ENCODE assay signal across 26 cellular contexts in genomic region chr4:18398661-18399060, GRCh38.
A peak's percentile ranks its signal among the peaks of the same experiment; 100 is the strongest.
DNase-seq lines count a peak whose midpoint lies in the region; TF ChIP-seq lines count a peak whose summit lies in the region.
"Had no signal": no experiment of that assay in that cellular context is flagged by ENCODE, and none has a peak within 500 bp of the region (broad histone marks: within the 10 kb centered on the region; RNA-seq: fewer than 3 reads in every experiment).

No MANE protein-coding gene starts in this region.

- H3K9me3 ChIP-seq in right atrium auricular region = no peaks in the 10 kb centered on the region
- H3K9me3 ChIP-seq: lower lobe of right lung, thoracic aorta had no signal

- no peaks in the 10 kb centered on the region for H3K27me3 ChIP-seq in right atrium auricular region

- H3K9me3 Mint-ChIP-seq in nephron progenitor cell (no peaks in the 10 kb centered on the region), CD14-positive monocyte (peaks cover 0 to 4% (median 0%) of the 10 kb centered on the region in 7 donors)
- H3K9me3 Mint-ChIP-seq: activated T-helper 2 cell treated with anti-CD3 and anti-CD28 coated beads, Interferon-gamma antibody, Interleukin-2, Interleukin-4, amounts not matched to agents 10 μg/mL and 5 μg/mL and 100 μg/mL, durations not matched to agents 14 hours and 24 hours and 36 hours; central memory CD8-positive, alpha-beta T cell; neural crest cell had no signal

- intact Hi-C loops in CD14-positive monocyte (cut with micrococcal nuclease) = no loop called here

- no peaks in the 10 kb centered on the region for H3K4me1 ChIP-seq in right atrium auricular region
- H3K4me1 ChIP-seq: lower lobe of right lung had no signal

- H3K27ac ChIP-seq in right atrium auricular region = no peak overlapping the region
- H3K27ac ChIP-seq: GM23248, lower lobe of right lung, thoracic aorta had no signal

- H3K36me3 ChIP-seq in right atrium auricular region = no peaks in the 10 kb centered on the region
- H3K36me3 ChIP-seq: lower lobe of right lung, thoracic aorta had no signal

- in situ Hi-C loops in KBM-7 (cut with MboI; ENCODE audit: low pct_unique_long_range_greater_than_20kb, low sequenced_read_pairs) = no loop called here

- H3K27me3 Mint-ChIP-seq in nephron progenitor cell (ENCODE audit: low read depth, poor library complexity) (peaks cover 11% of the 10 kb centered on the region), CD14-positive monocyte (ENCODE audit: low read depth in 3 of 3) (no peaks in the 10 kb centered on the region)
- H3K27me3 Mint-ChIP-seq: central memory CD8-positive, alpha-beta T cell had no signal

- DNase-seq in D341Med (ENCODE audit: low spot score) (peak; percentile 55), NCI-H1417 treated with DMSO at 0.1 percent for 48 hours (lab: John Stamatoyannopoulos, UW) (peak; percentile 65), NCI-H82 treated with DMSO at 0.1 percent for 48 hours (lab: John Stamatoyannopoulos, UW; ENCODE audit: unreplicated experiment) (peak; percentile 13), nephron progenitor cell (peak; percentile 1), CD14-positive monocyte (ENCODE audit: low spot score) (no peak), right atrium auricular region (ENCODE audit: low spot score) (no peak), KBM-7 (no peak)
- no peak for DNase-seq in activated T-cell treated with anti-CD3 and anti-CD28 coated beads, Interleukin-2, amount 50 U/mL, for 48 hours
- DNase-seq: activated CD4-positive, alpha-beta T cell treated with anti-CD3 and anti-CD28 coated beads, Interleukin-2, amount 50 U/mL, for 4 hours; activated CD4-positive, CD25-positive, alpha-beta regulatory T cell; activated CD8-positive, alpha-beta memory T cell treated with anti-CD3 and anti-CD28 coated beads, Interleukin-2, amount 50 U/mL, for 48 hours; C1 segment of cervical spinal cord; GM23248; HFFc6; lower lobe of right lung; NCI-H187 treated with DMSO at 0.1 percent for 48 hours; NCI-H524 treated with DMSO at 0.1 percent for 48 hours; OCI-M1; stimulated activated CD4-positive, alpha-beta T cell treated with anti-CD3 and anti-CD28 coated beads, Interleukin-15, amount 100 ng/mL, for 24 hours; stimulated activated naive CD8-positive, alpha-beta T cell treated with anti-CD3 and anti-CD28 coated beads, Interleukin-15, Interleukin-2, amounts not matched to agents 100 U/mL and 50 U/mL, for 24 hours; SW 1271 had no signal

- TF ChIP-seq CTCF in nephron progenitor cell (IDR thresholded peaks at IDR 0.05) = no peak
- TF ChIP-seq CTCF in CD14-positive monocyte (IDR thresholded peaks at IDR 0.05) = no peak
- TF ChIP-seq CTCF in right atrium auricular region (IDR thresholded peaks at IDR 0.05) = no peak

- H3K4me3 Mint-ChIP-seq in nephron progenitor cell = no peak overlapping the region
- H3K4me3 Mint-ChIP-seq in CD14-positive monocyte = no peak overlapping the region
- H3K4me3 Mint-ChIP-seq: activated naive CD8-positive, alpha-beta T cell; central memory CD8-positive, alpha-beta T cell; HFFc6; neural crest cell had no signal

- H3K27ac Mint-ChIP-seq in nephron progenitor cell = no peak overlapping the region
- H3K27ac Mint-ChIP-seq in CD14-positive monocyte = no peak overlapping the region
- H3K27ac Mint-ChIP-seq: activated naive CD8-positive, alpha-beta T cell; activated T-helper 2 cell treated with anti-CD3 and anti-CD28 coated beads, Interferon-gamma antibody, Interleukin-2, Interleukin-4, amounts not matched to agents 10 μg/mL and 5 μg/mL and 100 μg/mL, durations not matched to agents 14 hours and 24 hours and 36 hours; HFFc6 had no signal

- no peak overlapping the region for H3K4me3 ChIP-seq in right atrium auricular region
- H3K4me3 ChIP-seq: GM23248, lower lobe of right lung, thoracic aorta had no signal

- peaks cover 7% of the 10 kb centered on the region for H3K4me1 Mint-ChIP-seq in nephron progenitor cell
- no peaks in the 10 kb centered on the region for H3K4me1 Mint-ChIP-seq in CD14-positive monocyte
- H3K4me1 Mint-ChIP-seq: central memory CD8-positive, alpha-beta T cell had no signal

- H3K36me3 Mint-ChIP-seq in nephron progenitor cell (ENCODE audit: low read depth) (no peaks in the 10 kb centered on the region), CD14-positive monocyte (no peaks in the 10 kb centered on the region)
- H3K36me3 Mint-ChIP-seq: activated naive CD8-positive, alpha-beta T cell had no signal

Comparison
In these comparisons a context has a peak if more than half of its experiments do, and no peak if none do; other contexts are left out.
1. DNase-seq: peak in D341Med (single experiment), NCI-H1417 treated with DMSO at 0.1 percent for 48 hours (single experiment), NCI-H82 treated with DMSO at 0.1 percent for 48 hours (single experiment) and nephron progenitor cell (single experiment); none in CD14-positive monocyte (single experiment), activated T-cell treated with anti-CD3 and anti-CD28 coated beads, Interleukin-2, amount 50 U/mL, for 48 hours (0 of 2), right atrium auricular region (single experiment) and KBM-7 (single experiment).